Comparison of ENCODE assay signal across 29 cellular contexts in genomic region chr2:80007722-80008503, GRCh38.
DNase-seq lines count a peak whose midpoint lies in the region; ATAC-seq and TF ChIP-seq lines count a peak whose summit lies in the region.
"Had no signal": no experiment of that assay in that cellular context is flagged by ENCODE, and none has a peak within 500 bp of the region (broad histone marks: within the 10 kb centered on the region; RNA-seq: fewer than 3 reads in every experiment).

No MANE protein-coding gene starts in this region.

- no peak overlapping the region for H2BK5ac ChIP-seq in neuronal stem cell (ENCODE audit: low read length)

- peaks cover 19% of the 10 kb centered on the region for H3K4me1 Mint-ChIP-seq in GM23338
- H3K4me1 Mint-ChIP-seq: immature natural killer cell had no signal

- H3K79me2 ChIP-seq in GM23338 (replicated peaks; ENCODE audit: insufficient read depth), result no peaks in the 10 kb centered on the region

- H3K23ac ChIP-seq in neuronal stem cell (ENCODE audit: low read depth, low read length, poor library complexity), result no peak overlapping the region

- no peaks in the 10 kb centered on the region for H3K9me3 Mint-ChIP-seq in GM23338

- no peak overlapping the region for H2BK120ac ChIP-seq in neuronal stem cell (ENCODE audit: low read depth, low read length)

- no peak overlapping the region for H4K91ac ChIP-seq in neuronal stem cell (ENCODE audit: low read depth, low read length, poor library complexity)

- no peak overlapping the region for H4K8ac ChIP-seq in neuronal stem cell (ENCODE audit: low read depth, low read length)

- H2BK12ac ChIP-seq in neuronal stem cell (ENCODE audit: low read length), result no peak overlapping the region

- no peak for TF ChIP-seq POLR2A in esophagus squamous epithelium (IDR thresholded peaks at IDR 0.05)

- H3K4ac ChIP-seq in neuronal stem cell (ENCODE audit: low read length), result no peak overlapping the region

- no peak overlapping the region for H3K27ac Mint-ChIP-seq in GM23338
- H3K27ac Mint-ChIP-seq: activated CD8-positive, alpha-beta T cell treated with anti-CD3 and anti-CD28 coated beads for 36 hours; activated naive CD4-positive, alpha-beta T cell treated with anti-CD3 and anti-CD28 coated beads, Interleukin-2, amount 50 U/mL, for 72 hours; effector memory CD8-positive, alpha-beta T cell; immature natural killer cell had no signal

- H2BK15ac ChIP-seq in neuronal stem cell (ENCODE audit: low read length), result no peak overlapping the region

- H3K14ac ChIP-seq in neuronal stem cell (ENCODE audit: low read length), result no peak overlapping the region

- H3K4me2 ChIP-seq in GM23338 (peak overlapping the region; percentile 60), neuronal stem cell (ENCODE audit: insufficient read depth, low read length, poor library complexity, severe bottlenecking) (no peak overlapping the region)
- H3K4me2 ChIP-seq: BLaER1 treated with 17β-estradiol and CSF1 and Interleukin-3, amounts not matched to agents 10 nM and 100 nM had no signal

- ATAC-seq in GM23338, result peak; percentile 96
- ATAC-seq: activated CD8-positive, alpha-beta T cell treated with anti-CD3 and anti-CD28 coated beads for 36 hours; activated naive CD4-positive, alpha-beta T cell treated with anti-CD3 and anti-CD28 coated beads, Interleukin-2, amount 50 U/mL, for 72 hours; effector memory CD8-positive, alpha-beta T cell; left lobe of liver had no signal

- no peaks in the 10 kb centered on the region; the same call in 1 of the 2 replicates for H3K9me2 ChIP-seq in GM23338 (ENCODE audit: insufficient read depth)

- H2AFZ ChIP-seq in GM23338 (no peak overlapping the region), neuronal stem cell (ENCODE audit: low read length) (no peak overlapping the region)

- H3K36me3 ChIP-seq in GM23338 (ENCODE audit: insufficient read depth) (no peaks in the 10 kb centered on the region), neuronal stem cell (replicated peaks in 1 of 2; ENCODE audit: control insufficient read depth in 2 of 2, insufficient read depth in 2 of 2, low read length in 2 of 2) (no peaks in the 10 kb centered on the region), esophagus squamous epithelium (no peaks in the 10 kb centered on the region)
- H3K36me3 ChIP-seq: BLaER1 treated with 17β-estradiol and CSF1 and Interleukin-3, amounts not matched to agents 10 nM and 100 nM; cardiac muscle cell; SJSA1; stomach; thyroid gland had no signal

- H3K27ac ChIP-seq in GM23338 (ENCODE audit: low read depth), result no peak overlapping the region
- no peak overlapping the region for H3K27ac ChIP-seq in neuronal stem cell (replicated peaks; ENCODE audit: low read length)
- no peak overlapping the region for H3K27ac ChIP-seq in esophagus squamous epithelium
- H3K27ac ChIP-seq: BLaER1 treated with 17β-estradiol and CSF1 and Interleukin-3, amounts not matched to agents 10 nM and 100 nM; cardiac muscle cell; coronary artery; HL-60; SJSA1; skin epidermis; stomach; thyroid gland had no signal

- no peak overlapping the region for H3K9ac ChIP-seq in neuronal stem cell (ENCODE audit: low read depth, low read length, poor library complexity)
- H3K9ac ChIP-seq: BLaER1 treated with 17β-estradiol and CSF1 and Interleukin-3, amounts not matched to agents 10 nM and 100 nM had no signal

- intact Hi-C loops in esophagus squamous epithelium (cut with DNase I), result no loop called here

- no peaks in the 10 kb centered on the region for H3F3A ChIP-seq in GM23338 (replicated peaks; ENCODE audit: low read depth)

- no CpG with 5 or more reads among the region's 5 CpGs for WGBS in neuronal stem cell (ENCODE audit: extremely low coverage in 2 of 2, insufficient read length in 2 of 2, insufficient replicate concordance in 1 of 2), 2 donors
- 28% methylated on average over 5 of the region's 5 CpGs for WGBS in esophagus squamous epithelium, 2 donors

- no peaks in the 10 kb centered on the region for H3K36me3 Mint-ChIP-seq in GM23338 (ENCODE audit: low read depth)
- H3K36me3 Mint-ChIP-seq: activated naive CD4-positive, alpha-beta T cell treated with anti-CD3 and anti-CD28 coated beads, Interleukin-2, amount 50 U/mL, for 72 hours; immature natural killer cell had no signal

- DNase-seq in GM23338 (ENCODE audit: low spot score), result peak; percentile 64
- peak; percentile 7 for DNase-seq in NCI-H2227 (lab: John Stamatoyannopoulos, UW; ENCODE audit: unreplicated experiment)
- DNase-seq in iPS DF 19.7 (ENCODE audit: low read depth, low spot score), result peak; percentile 61
- peak; percentile 47 for DNase-seq in neuronal stem cell (ENCODE audit: low spot score)
- DNase-seq in esophagus squamous epithelium (lab: John Stamatoyannopoulos, UW), result no peak
- no peak for DNase-seq in pons (ENCODE audit: low spot score)
- no peak for DNase-seq in NCI-H1092 treated with DMSO at 0.1 percent for 48 hours (lab: John Stamatoyannopoulos, UW)
- DNase-seq: activated CD4-positive, alpha-beta T cell treated with anti-CD3 and anti-CD28 coated beads for 1 hour; activated CD8-positive, alpha-beta T cell treated with anti-CD3 and anti-CD28 coated beads for 36 hours; aorta; effector memory CD8-positive, alpha-beta T cell; foreskin fibroblast; head of caudate nucleus; immature natural killer cell; MV-4-11; NCI-H146; NCI-H2171 treated with DMSO at 0.1 percent for 48 hours; NCI-H526 treated with DMSO at 0.1 percent for 48 hours; stomach; T-helper 1 cell; thyroid gland had no signal

- H2AK5ac ChIP-seq in neuronal stem cell (ENCODE audit: low read depth, low read length), result no peak overlapping the region

- H3K27me3 ChIP-seq in GM23338 (ENCODE audit: insufficient read depth) (peaks cover 22% of the 10 kb centered on the region), neuronal stem cell (ENCODE audit: control insufficient read depth in 3 of 3, insufficient read depth in 3 of 3, low read depth in 1 of 3, low read length in 3 of 3) (peaks cover 0 to 4% (median 0%) of the 10 kb centered on the region in 3 experiments), esophagus squamous epithelium (no peaks in the 10 kb centered on the region)
- H3K27me3 ChIP-seq: BLaER1 treated with 17β-estradiol and CSF1 and Interleukin-3, amounts not matched to agents 10 nM and 100 nM; cardiac muscle cell; SJSA1; stomach; thyroid gland had no signal

- no peak overlapping the region for H3K18ac ChIP-seq in neuronal stem cell (ENCODE audit: low read length)

- H4K20me1 ChIP-seq in GM23338 (replicated peaks; ENCODE audit: insufficient read depth), result no peaks in the 10 kb centered on the region
- H4K20me1 ChIP-seq: BLaER1 treated with 17β-estradiol and CSF1 and Interleukin-3, amounts not matched to agents 10 nM and 100 nM had no signal

- peak overlapping the region; percentile 19 for H3K4me3 ChIP-seq in GM23338
- H3K4me3 ChIP-seq in neuronal stem cell (ENCODE audit: low read length in 2 of 2), result no peak overlapping the region
- no peak overlapping the region for H3K4me3 ChIP-seq in esophagus squamous epithelium
- H3K4me3 ChIP-seq: BLaER1 treated with 17β-estradiol and CSF1 and Interleukin-3, amounts not matched to agents 10 nM and 100 nM; cardiac muscle cell; coronary artery; SJSA1; skin epidermis; stomach; thyroid gland had no signal

- H3K4me3 Mint-ChIP-seq in GM23338, result no peak overlapping the region
- H3K4me3 Mint-ChIP-seq: activated CD8-positive, alpha-beta T cell treated with anti-CD3 and anti-CD28 coated beads for 36 hours; effector memory CD8-positive, alpha-beta T cell; immature natural killer cell had no signal

- no peak for TF ChIP-seq CTCF in GM23338 (conservative IDR thresholded peaks at IDR 0.05; ENCODE audit: low read depth in 2 of 2)
- no peak for TF ChIP-seq CTCF in esophagus squamous epithelium (IDR thresholded peaks at IDR 0.05)

- H3K9me3 ChIP-seq in neuronal stem cell (replicated peaks in 1 of 2; ENCODE audit: control insufficient read depth in 2 of 2, insufficient read depth in 1 of 2, low read depth in 1 of 2, low read length in 2 of 2), result no peaks in the 10 kb centered on the region
- H3K9me3 ChIP-seq in esophagus squamous epithelium, result no peaks in the 10 kb centered on the region
- H3K9me3 ChIP-seq: BLaER1 treated with 17β-estradiol and CSF1 and Interleukin-3, amounts not matched to agents 10 nM and 100 nM; SJSA1; stomach; thyroid gland had no signal

- no peaks in the 10 kb centered on the region for H3K79me1 ChIP-seq in neuronal stem cell (ENCODE audit: low read depth, low read length)

- H3K27me3 Mint-ChIP-seq in GM23338 (ENCODE audit: insufficient read depth, low read depth, poor library complexity), result peaks cover 32% of the 10 kb centered on the region
- H3K27me3 Mint-ChIP-seq: activated CD8-positive, alpha-beta T cell treated with anti-CD3 and anti-CD28 coated beads for 36 hours; effector memory CD8-positive, alpha-beta T cell had no signal

- H3K4me1 ChIP-seq in GM23338 (ENCODE audit: insufficient read depth) (peaks cover 27% of the 10 kb centered on the region), neuronal stem cell (ENCODE audit: control insufficient read depth in 2 of 2, insufficient read depth in 1 of 2, low read depth in 1 of 2, low read length in 2 of 2) (peaks cover 0 to 10% of the 10 kb centered on the region in 2 donors), esophagus squamous epithelium (no peaks in the 10 kb centered on the region)
- H3K4me1 ChIP-seq: BLaER1 treated with 17β-estradiol and CSF1 and Interleukin-3, amounts not matched to agents 10 nM and 100 nM; stomach had no signal

TF ChIP-seq in GM23338, 12 proteins besides CTCF, POLR2A, EP300 and RAD21:
- TF ChIP-seq EZH2 (IDR thresholded peaks at IDR 0.05; ENCODE audit: low read depth, unreplicated experiment) (no peak), NANOG (IDR thresholded peaks at IDR 0.05; ENCODE audit: borderline replicate concordance) (peak; percentile 64)

Comparison
In these comparisons a context has a peak if more than half of its experiments do, and no peak if none do; other contexts are left out.
1. DNase-seq: peak in GM23338 (single experiment), NCI-H2227 (single experiment), iPS DF 19.7 (single experiment) and neuronal stem cell (single experiment); none in esophagus squamous epithelium (single experiment), pons (single experiment) and NCI-H1092 treated with DMSO at 0.1 percent for 48 hours (single experiment).